Comparison of ENCODE assay signal across 1 cellular context in the genomic region with DNA sequence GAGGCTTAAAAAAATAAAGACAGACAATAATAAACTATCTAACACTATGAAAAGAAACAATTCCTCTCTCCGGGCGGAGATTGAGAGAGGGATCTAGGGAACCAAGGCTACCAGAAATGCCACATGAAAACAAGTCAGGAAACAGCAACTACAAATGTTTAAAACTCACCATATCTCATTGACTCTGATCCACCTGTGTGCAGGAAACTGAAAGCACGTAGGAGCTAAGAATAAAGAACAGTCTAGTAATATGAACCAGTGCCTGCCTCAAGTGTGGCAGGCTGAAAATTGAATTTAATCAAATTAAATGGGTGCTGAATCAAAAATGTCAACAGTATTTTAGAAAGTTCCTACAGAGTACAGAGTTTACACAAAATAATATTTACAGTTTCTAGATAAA.
TF ChIP-seq lines count a peak whose summit lies in the region.

No MANE protein-coding gene starts in this region.

TF ChIP-seq in GM23338, 12 proteins besides CTCF, POLR2A, EP300 and RAD21 (continued from another document):
- TF ChIP-seq, protein P1, sequence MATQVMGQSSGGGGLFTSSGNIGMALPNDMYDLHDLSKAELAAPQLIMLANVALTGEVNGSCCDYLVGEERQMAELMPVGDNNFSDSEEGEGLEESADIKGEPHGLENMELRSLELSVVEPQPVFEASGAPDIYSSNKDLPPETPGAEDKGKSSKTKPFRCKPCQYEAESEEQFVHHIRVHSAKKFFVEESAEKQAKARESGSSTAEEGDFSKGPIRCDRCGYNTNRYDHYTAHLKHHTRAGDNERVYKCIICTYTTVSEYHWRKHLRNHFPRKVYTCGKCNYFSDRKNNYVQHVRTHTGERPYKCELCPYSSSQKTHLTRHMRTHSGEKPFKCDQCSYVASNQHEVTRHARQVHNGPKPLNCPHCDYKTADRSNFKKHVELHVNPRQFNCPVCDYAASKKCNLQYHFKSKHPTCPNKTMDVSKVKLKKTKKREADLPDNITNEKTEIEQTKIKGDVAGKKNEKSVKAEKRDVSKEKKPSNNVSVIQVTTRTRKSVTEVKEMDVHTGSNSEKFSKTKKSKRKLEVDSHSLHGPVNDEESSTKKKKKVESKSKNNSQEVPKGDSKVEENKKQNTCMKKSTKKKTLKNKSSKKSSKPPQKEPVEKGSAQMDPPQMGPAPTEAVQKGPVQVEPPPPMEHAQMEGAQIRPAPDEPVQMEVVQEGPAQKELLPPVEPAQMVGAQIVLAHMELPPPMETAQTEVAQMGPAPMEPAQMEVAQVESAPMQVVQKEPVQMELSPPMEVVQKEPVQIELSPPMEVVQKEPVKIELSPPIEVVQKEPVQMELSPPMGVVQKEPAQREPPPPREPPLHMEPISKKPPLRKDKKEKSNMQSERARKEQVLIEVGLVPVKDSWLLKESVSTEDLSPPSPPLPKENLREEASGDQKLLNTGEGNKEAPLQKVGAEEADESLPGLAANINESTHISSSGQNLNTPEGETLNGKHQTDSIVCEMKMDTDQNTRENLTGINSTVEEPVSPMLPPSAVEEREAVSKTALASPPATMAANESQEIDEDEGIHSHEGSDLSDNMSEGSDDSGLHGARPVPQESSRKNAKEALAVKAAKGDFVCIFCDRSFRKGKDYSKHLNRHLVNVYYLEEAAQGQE (IDR thresholded peaks at IDR 0.05; ENCODE audit: unreplicated experiment), result no peak
- no peak for TF ChIP-seq ETS1 (IDR thresholded peaks at IDR 0.05)
- no peak for TF ChIP-seq ZNF114 (CRISPR knock-in tag; IDR thresholded peaks at IDR 0.05)
- no peak for TF ChIP-seq JUNB (IDR thresholded peaks at IDR 0.05; ENCODE audit: unreplicated experiment)
- TF ChIP-seq NANOG (IDR thresholded peaks at IDR 0.05; ENCODE audit: borderline replicate concordance), result no peak
- TF ChIP-seq STAT1 (IDR thresholded peaks at IDR 0.05; ENCODE audit: unreplicated experiment), result no peak
- no peak for TF ChIP-seq POLR2AphosphoS5 (IDR thresholded peaks at IDR 0.05; ENCODE audit: low read depth)
- no peak for TF ChIP-seq EZH2 (IDR thresholded peaks at IDR 0.05; ENCODE audit: low read depth, unreplicated experiment)
